In the genomic region with DNA sequence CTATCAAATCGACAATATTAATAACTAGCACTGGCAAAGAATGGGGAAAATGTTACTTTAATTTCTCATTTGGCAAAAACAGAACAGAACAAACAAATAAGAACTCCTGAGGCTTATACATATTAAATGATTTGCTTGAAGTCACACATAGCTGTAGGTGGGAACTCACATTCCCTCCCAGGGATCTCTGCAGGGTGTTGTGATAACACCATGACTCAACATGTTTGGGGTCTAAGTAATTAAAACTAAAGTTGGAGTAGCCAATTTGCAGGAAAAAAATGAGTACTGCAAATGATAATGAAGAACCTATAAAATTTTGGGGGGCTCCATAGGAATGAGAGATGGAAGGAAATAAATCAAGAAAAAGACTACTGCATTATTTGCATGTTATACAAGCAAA, we compare ENCODE assay signal across 27 cellular contexts. TPM values are rescaled to one million over a fixed set of nuclear protein-coding genes. Genes with fewer than 3 reads are reported as not detected.
"Had no signal": no experiment of that assay in that cellular context is flagged by ENCODE, and none has a peak within 500 bp of the region (broad histone marks: within the 10 kb centered on the region; RNA-seq: fewer than 3 reads in every experiment).

No MANE protein-coding gene starts in this region.

- H3K9me3 ChIP-seq: ascending aorta, breast epithelium, esophagus muscularis mucosa, gastrocnemius medialis, heart right ventricle had no signal

- DNase-seq: activated CD4-positive, alpha-beta memory T cell treated with anti-CD3 and anti-CD28 coated beads for 36 hours; activated CD4-positive, alpha-beta T cell treated with anti-CD3 and anti-CD28 coated beads for 36 hours; activated CD4-positive, alpha-beta T cell treated with anti-CD3 and anti-CD28 coated beads, Interleukin-2, amount 10 ng/mL, durations not matched to agents 24 days and 14 days; activated CD4-positive, CD25-positive, alpha-beta regulatory T cell; activated CD4-positive, CD25-positive, alpha-beta regulatory T cell treated with anti-CD3 and anti-CD28 coated beads, Interleukin-2, amount 50 U/mL, for 72 hours; activated CD8-positive, alpha-beta memory T cell treated with anti-CD3 and anti-CD28 coated beads, Interleukin-2, amount 10 ng/mL, durations not matched to agents 7 days and 5 days; activated CD8-positive, alpha-beta memory T cell treated with anti-CD3 and anti-CD28 coated beads, Interleukin-2, amount 50 U/mL, for 4 hours; activated CD8-positive, alpha-beta T cell treated with anti-CD3 and anti-CD28 coated beads, Interleukin-2, amount 10 ng/mL, durations not matched to agents 7 days and 5 days; activated gamma-delta T cell; activated naive CD4-positive, alpha-beta T cell; activated naive CD4-positive, alpha-beta T cell treated with anti-CD3 and anti-CD28 coated beads, Interleukin-2, amount 10 ng/mL, durations not matched to agents 7 days and 5 days; activated naive CD8-positive, alpha-beta T cell treated with anti-CD3 and anti-CD28 coated beads, Interleukin-2, amount 10 ng/mL, durations not matched to agents 7 days and 5 days; activated T-cell treated with anti-CD3 and anti-CD28 coated beads, Interleukin-2, amount 50 U/mL, for 24 hours; activated T-cell treated with anti-CD3 and anti-CD28 coated beads, Interleukin-2, amount 50 U/mL, for 72 hours; dorsolateral prefrontal cortex; effector memory CD4-positive, alpha-beta T cell; erythroblast; foreskin keratinocyte; gastrocnemius medialis; heart right ventricle; T-helper 2 cell had no signal

- H3K4me1 ChIP-seq: ascending aorta, breast epithelium, esophagus muscularis mucosa, foreskin keratinocyte, gastrocnemius medialis, heart right ventricle had no signal

- H3K4me3 ChIP-seq: ascending aorta, breast epithelium, cardiac muscle cell, coronary artery, dorsolateral prefrontal cortex, esophagus muscularis mucosa, gastrocnemius medialis, heart right ventricle had no signal

- H3K27me3 ChIP-seq: ascending aorta, breast epithelium, cardiac muscle cell, dorsolateral prefrontal cortex, esophagus muscularis mucosa, gastrocnemius medialis, heart right ventricle had no signal

- H3K36me3 ChIP-seq: ascending aorta, breast epithelium, cardiac muscle cell, esophagus muscularis mucosa, gastrocnemius medialis, heart right ventricle had no signal

- H3K27ac ChIP-seq: ascending aorta, breast epithelium, cardiac muscle cell, coronary artery, dorsolateral prefrontal cortex, esophagus muscularis mucosa, foreskin keratinocyte, gastrocnemius medialis, heart right ventricle had no signal

RNA-seq across cellular contexts. Expression of gene UNC79, which starts 27.5 kb away (rescaled TPM):
- total RNA-seq: activated CD4-positive, alpha-beta T cell treated with anti-CD3 and anti-CD28 coated beads, Interleukin-2, amount 10 ng/mL, durations not matched to agents 24 days and 14 days; activated CD8-positive, alpha-beta T cell treated with anti-CD3 and anti-CD28 coated beads, Interleukin-2, amount 10 ng/mL, durations not matched to agents 7 days and 5 days; activated naive CD8-positive, alpha-beta T cell treated with anti-CD3 and anti-CD28 coated beads, Interleukin-2, amount 10 ng/mL, durations not matched to agents 7 days and 5 days; ascending aorta; T-helper 1 cell treated with Interleukin-12 subunit alpha and Interleukin-12 subunit beta and Interleukin-4 antibody, amounts not matched to agents 30 ng/mL and 1 ng/mL, for 36 hours had no signal
